15 cellular contexts compared by ENCODE assay signal in the genomic region with DNA sequence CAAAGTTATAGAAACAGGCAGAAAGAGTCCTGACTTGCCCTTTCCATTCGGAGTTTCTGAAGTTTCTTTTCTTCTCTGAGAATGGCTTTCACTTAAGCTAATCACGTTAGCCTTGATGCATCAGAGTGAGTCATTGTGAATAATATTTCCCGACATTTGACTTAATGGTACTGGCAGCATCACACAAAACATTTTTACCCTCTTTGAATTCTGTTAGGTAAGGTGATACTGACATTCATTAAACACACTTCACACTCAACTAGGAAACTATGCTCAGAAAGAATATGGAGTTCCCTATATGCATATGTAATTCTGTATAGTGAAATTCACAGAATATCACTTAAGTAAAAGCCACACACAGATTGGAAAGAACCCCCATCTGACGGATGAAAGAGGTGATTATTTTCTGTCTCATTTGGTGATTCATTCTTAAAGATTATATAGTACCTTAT.
DNase-seq lines count a peak whose midpoint lies in the region; ATAC-seq lines count a peak whose summit lies in the region.
"Had no signal": no experiment of that assay in that cellular context is flagged by ENCODE, and none has a peak within 500 bp of the region (broad histone marks: within the 10 kb centered on the region; RNA-seq: fewer than 3 reads in every experiment).

No MANE protein-coding gene starts in this region.

- peaks cover 3 to 4% of the 10 kb centered on the region in 2 donors for H3K36me3 Mint-ChIP-seq in activated T-cell treated with anti-CD3 and anti-CD28 coated beads, Interleukin-2, amount 50 U/mL, for 72 hours (ENCODE audit: insufficient read depth in 2 of 2)
- H3K36me3 Mint-ChIP-seq in activated T-helper 2 cell treated with anti-CD3 and anti-CD28 coated beads, Interferon-gamma antibody, Interleukin-2, Interleukin-4, amounts not matched to agents 10 μg/mL and 5 μg/mL and 100 μg/mL, durations not matched to agents 14 hours and 24 hours and 36 hours (ENCODE audit: low read depth) = no peaks in the 10 kb centered on the region
- H3K36me3 Mint-ChIP-seq: immature natural killer cell had no signal

- H3K4me3 Mint-ChIP-seq in activated T-cell treated with anti-CD3 and anti-CD28 coated beads, Interleukin-2, amount 50 U/mL, for 72 hours = peak overlapping the region; percentile 46 to 52
- no peak overlapping the region for H3K4me3 Mint-ChIP-seq in activated T-helper 2 cell treated with anti-CD3 and anti-CD28 coated beads, Interferon-gamma antibody, Interleukin-2, Interleukin-4, amounts not matched to agents 10 μg/mL and 5 μg/mL and 100 μg/mL, durations not matched to agents 14 hours and 24 hours and 36 hours (ENCODE audit: low read depth)
- peak overlapping the region in 1 of 2 donors; percentile 22 for H3K4me3 Mint-ChIP-seq in stimulated activated naive CD8-positive, alpha-beta T cell treated with anti-CD3 and anti-CD28 coated beads, Interleukin-15, amount 100 ng/mL, for 72 hours
- H3K4me3 Mint-ChIP-seq: immature natural killer cell had no signal

- peak overlapping the region; percentile 16 for H3K27ac Mint-ChIP-seq in activated T-cell treated with anti-CD3 and anti-CD28 coated beads, Interleukin-2, amount 50 U/mL, for 72 hours
- peak overlapping the region; percentile 42 for H3K27ac Mint-ChIP-seq in activated T-helper 2 cell treated with anti-CD3 and anti-CD28 coated beads, Interferon-gamma antibody, Interleukin-2, Interleukin-4, amounts not matched to agents 10 μg/mL and 5 μg/mL and 100 μg/mL, durations not matched to agents 14 hours and 24 hours and 36 hours
- peak overlapping the region in 1 of 2 donors; percentile 38 for H3K27ac Mint-ChIP-seq in stimulated activated naive CD8-positive, alpha-beta T cell treated with anti-CD3 and anti-CD28 coated beads, Interleukin-15, amount 100 ng/mL, for 72 hours
- H3K27ac Mint-ChIP-seq: immature natural killer cell had no signal

- intact Hi-C loops in activated T-helper 2 cell treated with anti-CD3 and anti-CD28 coated beads, Interferon-gamma antibody, Interleukin-2, Interleukin-4, amounts not matched to agents 10 μg/mL and 5 μg/mL and 100 μg/mL, durations not matched to agents 14 hours and 24 hours and 36 hours (cut with micrococcal nuclease) = loop anchor here (1.0 kb wide), 1 partner anchor 15 kb away; no protein-coding TSS in a partner anchor

- peaks cover 6% of the 10 kb centered on the region for H3K27me3 Mint-ChIP-seq in activated T-cell treated with anti-CD3 and anti-CD28 coated beads, Interleukin-2, amount 50 U/mL, for 72 hours (ENCODE audit: low read depth)
- no peaks in the 10 kb centered on the region for H3K27me3 Mint-ChIP-seq in activated T-helper 2 cell treated with anti-CD3 and anti-CD28 coated beads, Interferon-gamma antibody, Interleukin-2, Interleukin-4, amounts not matched to agents 10 μg/mL and 5 μg/mL and 100 μg/mL, durations not matched to agents 14 hours and 24 hours and 36 hours (ENCODE audit: low read depth)
- H3K27me3 Mint-ChIP-seq in stimulated activated naive CD8-positive, alpha-beta T cell treated with anti-CD3 and anti-CD28 coated beads, Interleukin-15, amount 100 ng/mL, for 72 hours = no peaks in the 10 kb centered on the region

- no peak for DNase-seq in activated T-cell treated with anti-CD3 and anti-CD28 coated beads, Interleukin-2, amount 50 U/mL, for 72 hours
- DNase-seq in activated T-cell treated with anti-CD3 and anti-CD28 coated beads, Interleukin-2, amount 50 U/mL, for 48 hours = no peak
- no peak for DNase-seq in activated T-helper 2 cell treated with anti-CD3 and anti-CD28 coated beads, Interferon-gamma antibody, Interleukin-2, Interleukin-4, amounts not matched to agents 10 μg/mL and 5 μg/mL and 100 μg/mL, durations not matched to agents 14 hours and 24 hours and 36 hours (ENCODE audit: low spot score)
- peak; percentile 58 for DNase-seq in fibroblast of peridontal ligament (ENCODE audit: extremely low read depth)
- DNase-seq in stimulated activated naive CD8-positive, alpha-beta T cell treated with anti-CD3 and anti-CD28 coated beads, Interleukin-15, amount 100 ng/mL, for 72 hours = no peak
- DNase-seq in AG08395 (ENCODE audit: low spot score) = no peak
- no peak for DNase-seq in NCI-H774 (lab: John Stamatoyannopoulos, UW)
- DNase-seq: activated CD4-positive, CD25-positive, alpha-beta regulatory T cell treated with anti-CD3 and anti-CD28 coated beads, Interleukin-2, amount 50 U/mL, for 72 hours; activated effector memory CD4-positive, alpha-beta T cell treated with Interleukin-2 at 50 U/mL for 16 hours; AML-193; gastrocnemius medialis; immature natural killer cell; MM.1S; SW 1271 had no signal

- ATAC-seq in activated T-cell treated with anti-CD3 and anti-CD28 coated beads, Interleukin-2, amount 50 U/mL, for 72 hours (replicated peaks in 1 of 2) = peak; percentile 80 to 84
- peak; percentile 71 for ATAC-seq in stimulated activated naive CD8-positive, alpha-beta T cell treated with anti-CD3 and anti-CD28 coated beads, Interleukin-15, amount 100 ng/mL, for 72 hours
- ATAC-seq in HG03571 (IDR thresholded peaks at IDR 0.05; ENCODE audit: unreplicated experiment) = no peak
- ATAC-seq: gastrocnemius medialis had no signal

- peaks cover 22% of the 10 kb centered on the region for H3K4me1 Mint-ChIP-seq in activated T-cell treated with anti-CD3 and anti-CD28 coated beads, Interleukin-2, amount 50 U/mL, for 72 hours (ENCODE audit: low read depth)
- peaks cover 20% of the 10 kb centered on the region for H3K4me1 Mint-ChIP-seq in activated T-helper 2 cell treated with anti-CD3 and anti-CD28 coated beads, Interferon-gamma antibody, Interleukin-2, Interleukin-4, amounts not matched to agents 10 μg/mL and 5 μg/mL and 100 μg/mL, durations not matched to agents 14 hours and 24 hours and 36 hours (ENCODE audit: low read depth)
- H3K4me1 Mint-ChIP-seq in stimulated activated naive CD8-positive, alpha-beta T cell treated with anti-CD3 and anti-CD28 coated beads, Interleukin-15, amount 100 ng/mL, for 72 hours = peaks cover 23% of the 10 kb centered on the region
- H3K4me1 Mint-ChIP-seq: immature natural killer cell had no signal

- H3K9me3 Mint-ChIP-seq in activated T-cell treated with anti-CD3 and anti-CD28 coated beads, Interleukin-2, amount 50 U/mL, for 72 hours = peaks cover 0 to 6% of the 10 kb centered on the region in 2 donors
- no peaks in the 10 kb centered on the region for H3K9me3 Mint-ChIP-seq in activated T-helper 2 cell treated with anti-CD3 and anti-CD28 coated beads, Interferon-gamma antibody, Interleukin-2, Interleukin-4, amounts not matched to agents 10 μg/mL and 5 μg/mL and 100 μg/mL, durations not matched to agents 14 hours and 24 hours and 36 hours
- no peaks in the 10 kb centered on the region for H3K9me3 Mint-ChIP-seq in stimulated activated naive CD8-positive, alpha-beta T cell treated with anti-CD3 and anti-CD28 coated beads, Interleukin-15, amount 100 ng/mL, for 72 hours
